Comparison of ENCODE assay signal across 17 cellular contexts in the genomic region with DNA sequence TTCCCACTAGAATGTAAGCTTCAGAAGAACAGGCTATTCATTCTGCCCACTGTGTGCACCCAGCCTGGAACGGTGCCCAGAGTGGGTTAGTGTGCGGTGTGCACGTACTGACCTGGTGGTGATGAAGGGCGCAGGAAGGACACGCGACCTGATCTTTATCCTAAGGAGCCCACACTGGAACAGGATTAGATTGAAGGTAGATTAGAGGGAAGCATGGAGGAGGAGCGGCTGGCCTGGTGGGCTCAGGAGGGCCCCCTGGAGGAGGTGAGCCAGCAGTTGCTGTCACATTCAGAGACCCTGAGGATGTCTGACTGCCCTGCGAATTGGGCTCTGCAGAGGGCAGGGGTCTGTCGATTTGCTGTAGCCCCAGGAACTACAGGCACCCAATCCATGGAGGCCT.
DNase-seq lines count a peak whose midpoint lies in the region; ATAC-seq and TF ChIP-seq lines count a peak whose summit lies in the region.
"Had no signal": no experiment of that assay in that cellular context is flagged by ENCODE, and none has a peak within 500 bp of the region (broad histone marks: within the 10 kb centered on the region; RNA-seq: fewer than 3 reads in every experiment).

No MANE protein-coding gene starts in this region.

- H3K36me3 ChIP-seq in uterus (no peaks in the 10 kb centered on the region), MG63 (no peaks in the 10 kb centered on the region)
- H3K36me3 ChIP-seq: thoracic aorta had no signal

- H3K4me3 ChIP-seq in uterus (no peak overlapping the region), MG63 (no peak overlapping the region)
- H3K4me3 ChIP-seq: A549, thoracic aorta had no signal

- intact Hi-C loops in Right ventricle myocardium superior (cut with DNase I) (loop anchor here (10.0 kb wide), 1 partner anchor 52 kb away; no protein-coding TSS in a partner anchor), cardiac septum (cut with DNase I) (no loop called here), uterus (cut with DNase I; ENCODE audit: low total_unique reads) (no loop called here)

- H3K27ac ChIP-seq in uterus: peak overlapping the region; percentile 71 to 81
- H3K27ac ChIP-seq: A549, thoracic aorta had no signal

- no peak for ATAC-seq in Right ventricle myocardium superior (ENCODE audit: poor library complexity)
- peak; percentile 44; the same call in 2 of the 3 replicates for ATAC-seq in SK-N-SH treated with all-trans-retinoic acid at 6 μM for 48 hours
- ATAC-seq in GM18858 (IDR thresholded peaks at IDR 0.05; ENCODE audit: unreplicated experiment): no peak
- ATAC-seq: activated naive CD8-positive, alpha-beta T cell treated with anti-CD3 and anti-CD28 coated beads, Interleukin-2, amount 50 U/mL, for 24 hours had no signal

- H3K27me3 ChIP-seq in uterus: no peaks in the 10 kb centered on the region
- no peaks in the 10 kb centered on the region for H3K27me3 ChIP-seq in MG63

- H3K9me3 ChIP-seq in uterus (no peaks in the 10 kb centered on the region), MG63 (no peaks in the 10 kb centered on the region)
- H3K9me3 ChIP-seq: A549, thoracic aorta had no signal

- peaks cover 9 to 13% of the 10 kb centered on the region in 2 donors for H3K4me1 ChIP-seq in uterus
- H3K4me1 ChIP-seq: A549 had no signal

- DNase-seq in Right ventricle myocardium superior: peak; percentile 42
- no peak for DNase-seq in cardiac septum (ENCODE audit: low spot score)
- peak; percentile 60 for DNase-seq in islet precursor cell
- no peak for DNase-seq in uterus
- no peak for DNase-seq in COLO668 (lab: John Stamatoyannopoulos, UW; ENCODE audit: unreplicated experiment)
- no peak for DNase-seq in MG63
- DNase-seq: activated B cell treated with CpG ODN at 0.5 μM for 24 hours; activated naive CD8-positive, alpha-beta T cell treated with anti-CD3 and anti-CD28 coated beads, Interleukin-2, amount 50 U/mL, for 24 hours; DMS53; foreskin melanocyte; kidney glomerular epithelial cell; NCI-H1105 treated with DMSO at 0.1 percent for 48 hours; SHP77 treated with DMSO at 0.1 percent for 48 hours had no signal

- TF ChIP-seq CTCF in uterus (IDR thresholded peaks at IDR 0.05): no peak

- no peak for TF ChIP-seq POLR2A in uterus (IDR thresholded peaks at IDR 0.05)

TF ChIP-seq in SK-N-SH treated with all-trans-retinoic acid at 6 μM for 48 hours, 23 proteins besides CTCF, POLR2A, EP300 and RAD21:
- no peak for TF ChIP-seq ESRRG (CRISPR knock-in tag; IDR thresholded peaks at IDR 0.05)
- TF ChIP-seq OSR1 (CRISPR knock-in tag; IDR thresholded peaks at IDR 0.05): no peak
- TF ChIP-seq ARNTL (CRISPR knock-in tag; IDR thresholded peaks at IDR 0.05; ENCODE audit: borderline replicate concordance, low read depth): no peak
- TF ChIP-seq, protein P1, sequence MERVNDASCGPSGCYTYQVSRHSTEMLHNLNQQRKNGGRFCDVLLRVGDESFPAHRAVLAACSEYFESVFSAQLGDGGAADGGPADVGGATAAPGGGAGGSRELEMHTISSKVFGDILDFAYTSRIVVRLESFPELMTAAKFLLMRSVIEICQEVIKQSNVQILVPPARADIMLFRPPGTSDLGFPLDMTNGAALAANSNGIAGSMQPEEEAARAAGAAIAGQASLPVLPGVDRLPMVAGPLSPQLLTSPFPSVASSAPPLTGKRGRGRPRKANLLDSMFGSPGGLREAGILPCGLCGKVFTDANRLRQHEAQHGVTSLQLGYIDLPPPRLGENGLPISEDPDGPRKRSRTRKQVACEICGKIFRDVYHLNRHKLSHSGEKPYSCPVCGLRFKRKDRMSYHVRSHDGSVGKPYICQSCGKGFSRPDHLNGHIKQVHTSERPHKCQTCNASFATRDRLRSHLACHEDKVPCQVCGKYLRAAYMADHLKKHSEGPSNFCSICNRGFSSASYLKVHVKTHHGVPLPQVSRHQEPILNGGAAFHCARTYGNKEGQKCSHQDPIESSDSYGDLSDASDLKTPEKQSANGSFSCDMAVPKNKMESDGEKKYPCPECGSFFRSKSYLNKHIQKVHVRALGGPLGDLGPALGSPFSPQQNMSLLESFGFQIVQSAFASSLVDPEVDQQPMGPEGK (CRISPR knock-in tag; IDR thresholded peaks at IDR 0.05; ENCODE audit: borderline replicate concordance): no peak
- TF ChIP-seq ZC3H10 (CRISPR knock-in tag; IDR thresholded peaks at IDR 0.05): no peak
- no peak for TF ChIP-seq TCF4 (CRISPR knock-in tag; IDR thresholded peaks at IDR 0.05; ENCODE audit: borderline replicate concordance)
- TF ChIP-seq RARB (CRISPR knock-in tag; IDR thresholded peaks at IDR 0.05): no peak
- TF ChIP-seq, protein P2, sequence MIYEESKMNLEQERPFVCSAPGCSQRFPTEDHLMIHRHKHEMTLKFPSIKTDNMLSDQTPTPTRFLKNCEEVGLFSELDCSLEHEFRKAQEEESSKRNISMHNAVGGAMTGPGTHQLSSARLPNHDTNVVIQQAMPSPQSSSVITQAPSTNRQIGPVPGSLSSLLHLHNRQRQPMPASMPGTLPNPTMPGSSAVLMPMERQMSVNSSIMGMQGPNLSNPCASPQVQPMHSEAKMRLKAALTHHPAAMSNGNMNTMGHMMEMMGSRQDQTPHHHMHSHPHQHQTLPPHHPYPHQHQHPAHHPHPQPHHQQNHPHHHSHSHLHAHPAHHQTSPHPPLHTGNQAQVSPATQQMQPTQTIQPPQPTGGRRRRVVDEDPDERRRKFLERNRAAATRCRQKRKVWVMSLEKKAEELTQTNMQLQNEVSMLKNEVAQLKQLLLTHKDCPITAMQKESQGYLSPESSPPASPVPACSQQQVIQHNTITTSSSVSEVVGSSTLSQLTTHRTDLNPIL (CRISPR knock-in tag; IDR thresholded peaks at IDR 0.05; ENCODE audit: low read depth): no peak
- TF ChIP-seq PPARA (CRISPR knock-in tag; IDR thresholded peaks at IDR 0.05; ENCODE audit: borderline replicate concordance): no peak
- TF ChIP-seq ZFP30 (CRISPR knock-in tag; IDR thresholded peaks at IDR 0.05): no peak
- no peak for TF ChIP-seq TOX (CRISPR knock-in tag; IDR thresholded peaks at IDR 0.05; ENCODE audit: borderline replicate concordance)
- no peak for TF ChIP-seq ZNF565 (CRISPR knock-in tag; conservative IDR thresholded peaks at IDR 0.05; ENCODE audit: low read depth)
- no peak for TF ChIP-seq ISL1 (CRISPR knock-in tag; IDR thresholded peaks at IDR 0.05)
- no peak for TF ChIP-seq ZFP3 (CRISPR knock-in tag; IDR thresholded peaks at IDR 0.05)
- TF ChIP-seq, protein P3, sequence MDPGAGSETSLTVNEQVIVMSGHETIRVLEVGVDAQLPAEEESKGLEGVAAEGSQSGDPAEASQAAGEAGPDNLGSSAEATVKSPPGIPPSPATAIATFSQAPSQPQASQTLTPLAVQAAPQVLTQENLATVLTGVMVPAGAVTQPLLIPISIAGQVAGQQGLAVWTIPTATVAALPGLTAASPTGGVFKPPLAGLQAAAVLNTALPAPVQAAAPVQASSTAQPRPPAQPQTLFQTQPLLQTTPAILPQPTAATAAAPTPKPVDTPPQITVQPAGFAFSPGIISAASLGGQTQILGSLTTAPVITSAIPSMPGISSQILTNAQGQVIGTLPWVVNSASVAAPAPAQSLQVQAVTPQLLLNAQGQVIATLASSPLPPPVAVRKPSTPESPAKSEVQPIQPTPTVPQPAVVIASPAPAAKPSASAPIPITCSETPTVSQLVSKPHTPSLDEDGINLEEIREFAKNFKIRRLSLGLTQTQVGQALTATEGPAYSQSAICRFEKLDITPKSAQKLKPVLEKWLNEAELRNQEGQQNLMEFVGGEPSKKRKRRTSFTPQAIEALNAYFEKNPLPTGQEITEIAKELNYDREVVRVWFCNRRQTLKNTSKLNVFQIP (CRISPR knock-in tag; IDR thresholded peaks at IDR 0.05; ENCODE audit: borderline replicate concordance, low read depth): no peak

Comparison
In these comparisons a context has a peak if more than half of its experiments do, and no peak if none do; other contexts are left out.
1. DNase-seq: peak in Right ventricle myocardium superior (single experiment) and islet precursor cell (single experiment); none in cardiac septum (single experiment), uterus (0 of 2), COLO668 (single experiment) and MG63 (single experiment).